Comparison of ENCODE assay signal across 1 cellular context in the genomic region with DNA sequence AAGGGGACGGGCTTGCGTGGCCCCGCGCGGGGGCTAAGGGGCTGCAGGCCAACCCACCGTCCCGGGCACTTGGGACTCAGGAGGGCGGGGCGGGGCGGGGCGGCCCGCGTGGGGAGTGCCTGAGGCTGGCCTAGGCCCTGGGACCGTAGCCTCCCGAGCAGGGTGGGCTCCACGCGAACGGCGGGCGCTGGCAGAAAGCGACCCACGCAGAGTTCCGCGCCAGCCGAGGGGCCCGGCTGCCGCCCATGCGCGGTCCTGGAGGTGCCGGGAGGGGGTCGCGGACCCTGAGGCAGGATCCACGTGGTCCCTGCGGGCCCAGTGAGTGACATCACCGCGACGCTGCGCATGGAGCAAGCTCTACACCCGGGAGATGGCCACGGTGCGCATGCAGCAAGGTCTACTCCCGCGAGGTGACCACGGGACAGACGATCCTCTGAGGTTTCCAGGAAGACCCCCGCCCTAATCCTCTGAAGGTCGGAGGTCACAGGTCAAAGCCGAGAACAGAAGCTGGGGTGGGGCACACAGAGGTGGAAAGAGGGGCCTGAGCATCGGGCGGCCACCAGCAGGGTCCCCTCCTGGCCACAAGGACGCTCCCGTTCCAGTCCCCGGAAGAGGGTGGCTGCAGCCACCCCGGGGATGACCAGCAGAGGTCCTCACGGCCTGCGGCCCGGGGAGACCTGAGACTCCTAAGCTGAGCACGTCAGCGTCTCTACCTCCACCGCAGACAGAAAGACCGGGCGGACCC.
A peak's percentile ranks its signal among the peaks of the same experiment; 100 is the strongest.
TF ChIP-seq lines count a peak whose summit lies in the region.

No MANE protein-coding gene starts in this region.

TF ChIP-seq in HepG2, 621 proteins besides CTCF, POLR2A, EP300 and RAD21 (continued from another document and continues in another):
- no peak for TF ChIP-seq ZSCAN30 (CRISPR knock-in tag; IDR thresholded peaks at IDR 0.05)
- no peak for TF ChIP-seq HNRNPL (IDR thresholded peaks at IDR 0.05; ENCODE audit: low read depth, low read length)
- TF ChIP-seq LBX2 (CRISPR knock-in tag; IDR thresholded peaks at IDR 0.05; ENCODE audit: borderline replicate concordance) = no peak
- no peak for TF ChIP-seq ZNF773 (CRISPR knock-in tag; IDR thresholded peaks at IDR 0.05; ENCODE audit: borderline replicate concordance)
- peak; percentile 72 for TF ChIP-seq POGK (CRISPR knock-in tag; conservative IDR thresholded peaks at IDR 0.05)
- TF ChIP-seq, protein P1, sequence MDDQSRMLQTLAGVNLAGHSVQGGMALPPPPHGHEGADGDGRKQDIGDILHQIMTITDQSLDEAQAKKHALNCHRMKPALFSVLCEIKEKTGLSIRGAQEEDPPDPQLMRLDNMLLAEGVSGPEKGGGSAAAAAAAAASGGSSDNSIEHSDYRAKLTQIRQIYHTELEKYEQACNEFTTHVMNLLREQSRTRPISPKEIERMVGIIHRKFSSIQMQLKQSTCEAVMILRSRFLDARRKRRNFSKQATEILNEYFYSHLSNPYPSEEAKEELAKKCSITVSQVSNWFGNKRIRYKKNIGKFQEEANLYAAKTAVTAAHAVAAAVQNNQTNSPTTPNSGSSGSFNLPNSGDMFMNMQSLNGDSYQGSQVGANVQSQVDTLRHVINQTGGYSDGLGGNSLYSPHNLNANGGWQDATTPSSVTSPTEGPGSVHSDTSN (CRISPR knock-in tag; IDR thresholded peaks at IDR 0.05; ENCODE audit: borderline replicate concordance) = no peak
- TF ChIP-seq ZNF468 (CRISPR knock-in tag; IDR thresholded peaks at IDR 0.05) = no peak
- TF ChIP-seq, protein P2, sequence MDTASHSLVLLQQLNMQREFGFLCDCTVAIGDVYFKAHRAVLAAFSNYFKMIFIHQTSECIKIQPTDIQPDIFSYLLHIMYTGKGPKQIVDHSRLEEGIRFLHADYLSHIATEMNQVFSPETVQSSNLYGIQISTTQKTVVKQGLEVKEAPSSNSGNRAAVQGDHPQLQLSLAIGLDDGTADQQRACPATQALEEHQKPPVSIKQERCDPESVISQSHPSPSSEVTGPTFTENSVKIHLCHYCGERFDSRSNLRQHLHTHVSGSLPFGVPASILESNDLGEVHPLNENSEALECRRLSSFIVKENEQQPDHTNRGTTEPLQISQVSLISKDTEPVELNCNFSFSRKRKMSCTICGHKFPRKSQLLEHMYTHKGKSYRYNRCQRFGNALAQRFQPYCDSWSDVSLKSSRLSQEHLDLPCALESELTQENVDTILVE (CRISPR knock-in tag; IDR thresholded peaks at IDR 0.05) = peak; percentile 76
- TF ChIP-seq PHB2 (IDR thresholded peaks at IDR 0.05; ENCODE audit: partially characterized antibody) = no peak
- TF ChIP-seq MZF1 (CRISPR knock-in tag; IDR thresholded peaks at IDR 0.05; ENCODE audit: borderline replicate concordance) = no peak
- peak; percentile 75 for TF ChIP-seq HNRNPLL (IDR thresholded peaks at IDR 0.05; ENCODE audit: low read depth, low read length, poor library complexity, severe bottlenecking)
- TF ChIP-seq TGIF2 (CRISPR knock-in tag; IDR thresholded peaks at IDR 0.05) = peak; percentile 80
- peak; percentile 71; the same call in 1 of the 2 replicates for TF ChIP-seq MEF2D (CRISPR knock-in tag; IDR thresholded peaks at IDR 0.05)
- 0 out of 2 replicates have a peak, but pooled peaks have one; percentile 35 for TF ChIP-seq ZNF598 (CRISPR knock-in tag; IDR thresholded peaks at IDR 0.05; ENCODE audit: borderline replicate concordance)
- no peak for TF ChIP-seq ZKSCAN5 (CRISPR knock-in tag; IDR thresholded peaks at IDR 0.05)
- TF ChIP-seq HMG20B (CRISPR knock-in tag; conservative IDR thresholded peaks at IDR 0.05) = 0 out of 2 replicates have a peak, but pooled peaks have one; percentile 26
- no peak for TF ChIP-seq PRPF4 (IDR thresholded peaks at IDR 0.05; ENCODE audit: low read depth, low read length, poor library complexity, severe bottlenecking)
- TF ChIP-seq ZFAT (CRISPR knock-in tag; conservative IDR thresholded peaks at IDR 0.05) = no peak; the same call in 1 of the 2 replicates
- peak; percentile 70 for TF ChIP-seq SRSF1 (optimal IDR thresholded peaks at IDR 0.05; ENCODE audit: low read depth, low read length)
- no peak for TF ChIP-seq ZNF17 (CRISPR knock-in tag; IDR thresholded peaks at IDR 0.05)
- TF ChIP-seq YY1 (IDR thresholded peaks at IDR 0.05; ENCODE audit: insufficient read depth, insufficient replicate concordance, low read depth, low read length) = no peak
- peak; percentile 13; the same call in 1 of the 2 replicates for TF ChIP-seq POGZ (CRISPR knock-in tag; IDR thresholded peaks at IDR 0.05)
- TF ChIP-seq SNAPC2 (CRISPR knock-in tag; IDR thresholded peaks at IDR 0.05) = no peak
- no peak for TF ChIP-seq HOXA9 (CRISPR knock-in tag; IDR thresholded peaks at IDR 0.05; ENCODE audit: borderline replicate concordance)
- TF ChIP-seq RFX3 (CRISPR knock-in tag; IDR thresholded peaks at IDR 0.05) = no peak
- TF ChIP-seq, protein P3, sequence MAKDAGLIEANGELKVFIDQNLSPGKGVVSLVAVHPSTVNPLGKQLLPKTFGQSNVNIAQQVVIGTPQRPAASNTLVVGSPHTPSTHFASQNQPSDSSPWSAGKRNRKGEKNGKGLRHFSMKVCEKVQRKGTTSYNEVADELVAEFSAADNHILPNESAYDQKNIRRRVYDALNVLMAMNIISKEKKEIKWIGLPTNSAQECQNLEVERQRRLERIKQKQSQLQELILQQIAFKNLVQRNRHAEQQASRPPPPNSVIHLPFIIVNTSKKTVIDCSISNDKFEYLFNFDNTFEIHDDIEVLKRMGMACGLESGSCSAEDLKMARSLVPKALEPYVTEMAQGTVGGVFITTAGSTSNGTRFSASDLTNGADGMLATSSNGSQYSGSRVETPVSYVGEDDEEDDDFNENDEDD (CRISPR knock-in tag; IDR thresholded peaks at IDR 0.05; ENCODE audit: borderline replicate concordance) = peak; percentile 82
- no peak for TF ChIP-seq FOXA1 (IDR thresholded peaks at IDR 0.05)
- TF ChIP-seq FOXA1 (CRISPR knock-in tag; IDR thresholded peaks at IDR 0.05) = no peak
- TF ChIP-seq AKNA (CRISPR knock-in tag; IDR thresholded peaks at IDR 0.05; ENCODE audit: borderline replicate concordance) = 0 out of 2 replicates have a peak, but pooled peaks have one; percentile 66
- 0 out of 2 replicates have a peak, but pooled peaks have one; percentile 31 for TF ChIP-seq KAT7 (CRISPR knock-in tag; IDR thresholded peaks at IDR 0.05; ENCODE audit: borderline replicate concordance)
- TF ChIP-seq SP5 (CRISPR knock-in tag; IDR thresholded peaks at IDR 0.05; ENCODE audit: borderline replicate concordance, low read depth) = no peak; the same call in 1 of the 2 replicates
- TF ChIP-seq FOXK1 (CRISPR knock-in tag; IDR thresholded peaks at IDR 0.05; ENCODE audit: borderline replicate concordance, low read depth) = peak; percentile 51; the same call in 1 of the 2 replicates
- TF ChIP-seq, protein P4, sequence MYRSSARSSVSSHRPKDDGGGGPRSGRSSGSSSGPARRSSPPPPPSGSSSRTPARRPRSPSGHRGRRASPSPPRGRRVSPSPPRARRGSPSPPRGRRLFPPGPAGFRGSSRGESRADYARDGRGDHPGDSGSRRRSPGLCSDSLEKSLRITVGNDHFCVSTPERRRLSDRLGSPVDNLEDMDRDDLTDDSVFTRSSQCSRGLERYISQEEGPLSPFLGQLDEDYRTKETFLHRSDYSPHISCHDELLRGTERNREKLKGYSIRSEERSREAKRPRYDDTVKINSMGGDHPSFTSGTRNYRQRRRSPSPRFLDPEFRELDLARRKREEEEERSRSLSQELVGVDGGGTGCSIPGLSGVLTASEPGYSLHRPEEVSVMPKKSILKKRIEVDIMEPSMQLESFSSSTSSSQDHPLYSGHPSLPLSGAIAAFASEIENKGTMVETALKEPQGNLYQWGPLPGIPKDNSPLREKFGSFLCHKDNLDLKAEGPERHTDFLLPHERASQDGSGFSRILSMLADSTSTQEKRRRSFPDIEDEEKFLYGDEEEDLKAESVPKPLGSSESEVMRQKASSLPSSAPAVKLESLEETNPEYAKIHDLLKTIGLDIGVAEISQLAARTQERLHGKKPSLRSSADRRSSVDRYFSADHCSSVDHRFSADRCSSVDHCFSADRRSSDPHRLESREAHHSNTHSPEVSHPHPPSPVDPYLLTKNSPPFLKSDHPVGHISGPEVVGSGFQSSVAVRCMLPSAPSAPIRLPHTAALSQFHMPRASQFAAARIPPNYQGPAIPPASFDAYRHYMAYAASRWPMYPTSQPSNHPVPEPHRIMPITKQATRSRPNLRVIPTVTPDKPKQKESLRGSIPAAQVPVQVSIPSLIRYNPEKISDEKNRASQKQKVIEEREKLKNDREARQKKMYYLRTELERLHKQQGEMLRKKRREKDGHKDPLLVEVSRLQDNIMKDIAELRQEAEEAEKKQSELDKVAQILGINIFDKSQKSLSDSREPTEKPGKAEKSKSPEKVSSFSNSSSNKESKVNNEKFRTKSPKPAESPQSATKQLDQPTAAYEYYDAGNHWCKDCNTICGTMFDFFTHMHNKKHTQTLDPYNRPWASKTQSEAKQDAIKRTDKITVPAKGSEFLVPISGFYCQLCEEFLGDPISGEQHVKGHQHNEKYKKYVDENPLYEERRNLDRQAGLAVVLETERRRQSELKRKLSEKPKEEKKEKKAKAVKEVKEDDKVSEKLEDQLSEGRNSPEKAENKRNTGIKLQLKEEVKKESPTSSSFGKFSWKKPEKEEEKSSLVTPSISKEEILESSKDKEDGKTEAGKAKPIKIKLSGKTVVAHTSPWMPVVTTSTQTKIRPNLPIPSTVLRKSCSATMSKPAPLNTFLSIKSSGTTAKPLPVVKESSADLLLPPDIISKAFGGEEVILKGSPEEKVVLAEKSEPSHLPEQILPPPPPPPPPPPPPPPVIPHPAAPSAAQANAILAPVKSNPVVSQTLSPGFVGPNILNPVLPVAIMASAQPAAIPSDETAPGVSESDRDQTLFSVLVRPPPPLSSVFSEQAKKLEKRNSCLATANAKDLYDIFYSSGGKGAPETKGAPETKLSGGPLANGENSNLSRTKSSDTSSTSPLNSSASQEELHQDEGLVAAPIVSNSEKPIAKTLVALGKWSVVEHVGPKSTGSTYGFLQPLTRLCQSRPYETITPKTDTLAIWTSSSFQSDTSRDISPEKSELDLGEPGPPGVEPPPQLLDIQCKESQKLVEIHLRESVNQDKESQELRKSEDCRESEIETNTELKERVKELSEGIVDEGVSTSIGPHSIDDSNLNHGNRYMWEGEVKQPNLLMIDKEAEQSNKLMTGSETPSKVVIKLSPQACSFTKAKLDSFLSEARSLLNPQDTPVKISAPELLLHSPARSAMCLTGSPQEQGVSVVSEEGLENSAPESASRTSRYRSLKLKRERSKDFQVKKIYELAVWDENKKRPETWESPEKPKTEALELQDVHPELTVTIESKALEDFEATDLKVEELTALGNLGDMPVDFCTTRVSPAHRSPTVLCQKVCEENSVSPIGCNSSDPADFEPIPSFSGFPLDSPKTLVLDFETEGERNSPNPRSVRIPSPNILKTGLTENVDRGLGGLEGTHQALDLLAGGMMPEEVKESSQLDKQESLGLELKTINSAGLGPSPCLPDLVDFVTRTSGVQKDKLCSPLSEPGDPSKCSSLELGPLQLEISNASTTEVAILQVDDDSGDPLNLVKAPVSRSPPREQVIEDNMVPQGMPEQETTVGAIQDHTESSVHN (CRISPR knock-in tag; IDR thresholded peaks at IDR 0.05) = 0 out of 2 replicates have a peak, but pooled peaks have one; percentile 42
- 0 out of 2 replicates have a peak, but pooled peaks have one; percentile 68 for TF ChIP-seq ZNF550 (CRISPR knock-in tag; IDR thresholded peaks at IDR 0.05; ENCODE audit: borderline replicate concordance)
